Comparison of ENCODE assay signal across 9 cellular contexts in the genomic region with DNA sequence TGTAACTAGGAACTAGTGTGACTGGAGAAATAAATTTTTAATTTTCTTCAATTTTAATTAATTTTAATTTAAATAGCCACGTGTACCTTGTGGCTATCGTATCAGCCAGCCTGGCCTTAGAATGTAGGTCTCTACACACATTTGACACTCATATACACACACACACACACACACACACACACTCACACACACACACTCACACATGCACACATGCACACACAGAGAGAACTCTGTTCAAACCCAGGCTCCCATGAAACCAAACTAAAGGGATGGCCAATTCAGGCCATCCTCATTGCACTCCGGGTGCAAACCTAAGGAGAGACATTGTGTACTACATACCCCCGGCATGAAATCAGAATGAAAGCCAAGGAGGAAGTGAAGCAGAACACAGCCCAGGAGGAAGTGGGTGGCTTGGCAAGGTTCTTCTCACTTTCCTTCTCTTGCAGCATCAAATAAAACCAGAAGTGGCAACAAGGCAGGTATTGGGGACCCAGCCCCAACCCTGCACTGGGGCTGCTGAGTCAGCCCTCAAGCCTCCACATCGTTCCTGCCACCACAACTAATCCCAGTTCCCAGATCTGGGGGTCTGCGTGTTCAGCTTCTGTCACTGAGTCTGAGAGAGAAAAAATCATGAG. TPM values are rescaled to one million over a fixed set of nuclear protein-coding genes. Genes with fewer than 3 reads are reported as not detected.
DNase-seq lines count a peak whose midpoint lies in the region; ATAC-seq and TF ChIP-seq lines count a peak whose summit lies in the region.
"Had no signal": no experiment of that assay in that cellular context is flagged by ENCODE, and none has a peak within 500 bp of the region (broad histone marks: within the 10 kb centered on the region; RNA-seq: fewer than 3 reads in every experiment).

No MANE protein-coding gene starts in this region.

- H3K9me3 ChIP-seq in SK-N-SH (no peaks in the 10 kb centered on the region), left ventricle myocardium inferior (replicated peaks) (no peaks in the 10 kb centered on the region), prostate gland (no peaks in the 10 kb centered on the region)
- H3K9me3 ChIP-seq: A549 had no signal

- no peaks in the 10 kb centered on the region for H3K36me3 ChIP-seq in SK-N-SH (replicated peaks in 1 of 2; ENCODE audit: control insufficient read depth in 1 of 2, insufficient read depth in 2 of 2, low read length in 1 of 2)
- no peaks in the 10 kb centered on the region for H3K36me3 ChIP-seq in left ventricle myocardium inferior
- no peaks in the 10 kb centered on the region for H3K36me3 ChIP-seq in prostate gland

- no peak for TF ChIP-seq POLR2A in prostate gland (IDR thresholded peaks at IDR 0.05)

- H3K4me1 ChIP-seq in SK-N-SH (ENCODE audit: control insufficient read depth in 1 of 2, insufficient read depth in 2 of 2, low read depth in 1 of 2, low read length in 1 of 2) (no peaks in the 10 kb centered on the region), left ventricle myocardium inferior (peaks cover 8% of the 10 kb centered on the region), prostate gland (replicated peaks) (no peaks in the 10 kb centered on the region)
- H3K4me1 ChIP-seq: A549 had no signal

- H3F3A ChIP-seq in SK-N-SH (replicated peaks; ENCODE audit: insufficient read depth), result no peaks in the 10 kb centered on the region

- H3K9ac ChIP-seq in SK-N-SH, result no peak overlapping the region

- H3K27ac ChIP-seq in SK-N-SH (ENCODE audit: low read depth in 2 of 2, low read length in 1 of 2) (no peak overlapping the region), left ventricle myocardium inferior (replicated peaks) (no peak overlapping the region), prostate gland (no peak overlapping the region)
- H3K27ac ChIP-seq: A549 had no signal

- TF ChIP-seq EP300 in SK-N-SH (IDR thresholded peaks at IDR 0.05; ENCODE audit: borderline replicate concordance in 1 of 2, low read depth in 1 of 2, low read length in 1 of 2), result no peak

- no peak overlapping the region for H2AFZ ChIP-seq in SK-N-SH (ENCODE audit: low read depth)

- H3K4me3 ChIP-seq in SK-N-SH (ENCODE audit: low read depth in 2 of 2, low read length in 1 of 2) (no peak overlapping the region), left ventricle myocardium inferior (no peak overlapping the region), prostate gland (no peak overlapping the region), foreskin fibroblast (ENCODE audit: low read depth in 1 of 2, low read length in 2 of 2) (no peak overlapping the region)
- H3K4me3 ChIP-seq: A549 had no signal

- ATAC-seq in SK-N-SH treated with all-trans-retinoic acid at 6 μM for 48 hours (peak; percentile 20; the same call in 1 of the 3 replicates), HG02973 (IDR thresholded peaks at IDR 0.05; ENCODE audit: unreplicated experiment) (peak; percentile 86)

- POLR2A ChIA-PET in SK-N-SH (lab: Yijun Ruan, JAX), result no interaction called here

- TF ChIP-seq CTCF in SK-N-SH (IDR thresholded peaks at IDR 0.05), result no peak
- no peak for TF ChIP-seq CTCF in left ventricle myocardium inferior (IDR thresholded peaks at IDR 0.05; ENCODE audit: borderline replicate concordance)
- TF ChIP-seq CTCF in prostate gland (IDR thresholded peaks at IDR 0.05), result no peak
- no peak for TF ChIP-seq CTCF in foreskin fibroblast (IDR thresholded peaks at IDR 0.05; ENCODE audit: low read depth, low read length)

- no peak for DNase-seq in SK-N-SH
- peak; percentile 61 for DNase-seq in SKM-1 treated with dmso at 0.1 percent for 144 hours (lab: John Stamatoyannopoulos, UW; ENCODE audit: unreplicated experiment)
- DNase-seq in left ventricle myocardium inferior, result peak; percentile 17
- DNase-seq in prostate gland (ENCODE audit: low spot score), result no peak
- DNase-seq in AG08396 (ENCODE audit: low spot score), result no peak
- no peak for DNase-seq in foreskin fibroblast

- no peak overlapping the region for H3K4me2 ChIP-seq in SK-N-SH
- H3K4me2 ChIP-seq: A549 had no signal

- no peaks in the 10 kb centered on the region for H3K9me2 ChIP-seq in SK-N-SH

- TF ChIP-seq RAD21 in SK-N-SH (IDR thresholded peaks at IDR 0.05; ENCODE audit: low read length), result no peak

- no peaks in the 10 kb centered on the region for H4K20me1 ChIP-seq in SK-N-SH (ENCODE audit: insufficient read depth)

- H3K27me3 ChIP-seq in SK-N-SH (ENCODE audit: insufficient read depth), result peaks cover 13% of the 10 kb centered on the region; the same call in 1 of the 2 replicates
- H3K27me3 ChIP-seq in left ventricle myocardium inferior (ENCODE audit: low read depth), result peaks cover 12% of the 10 kb centered on the region
- H3K27me3 ChIP-seq in prostate gland (replicated peaks; ENCODE audit: insufficient read depth), result no peaks in the 10 kb centered on the region

- intact Hi-C loops in left ventricle myocardium inferior (cut with micrococcal nuclease) (no loop called here), prostate gland (cut with DNase I) (no loop called here)

- WGBS in SK-N-SH (ENCODE audit: low lambda C conversion rate), result 14% methylated on average over 6 of the region's 6 CpGs
- 58% methylated on average over 6 of the region's 6 CpGs for WGBS in prostate gland

- H3K79me2 ChIP-seq in SK-N-SH (ENCODE audit: insufficient read depth), result no peaks in the 10 kb centered on the region

- CTCF ChIA-PET in SK-N-SH (lab: Yijun Ruan, JAX), result interaction anchor here (0.8 to 1.0 kb wide), 2 partner anchors 32 to 165 kb away, joined by 3 read pairs; no protein-coding TSS in a partner anchor

TF ChIP-seq in SK-N-SH treated with all-trans-retinoic acid at 6 μM for 48 hours, 23 proteins besides CTCF, POLR2A, EP300 and RAD21:
- TF ChIP-seq ISL1 (CRISPR knock-in tag; IDR thresholded peaks at IDR 0.05), result no peak
TF ChIP-seq in SK-N-SH treated with all-trans-retinoic acid at 6 μM for 48 hours: peak in this region for 0.

TF ChIP-seq in SK-N-SH, 30 proteins besides CTCF, POLR2A, EP300 and RAD21 (continues in another document):
- TF ChIP-seq REST (IDR thresholded peaks at IDR 0.05; ENCODE audit: low read depth, low read length) (no peak), YY1 (IDR thresholded peaks at IDR 0.05; ENCODE audit: low read depth) (no peak), GATA2 (CRISPR knock-in tag; IDR thresholded peaks at IDR 0.05) (no peak), SIN3A (IDR thresholded peaks at IDR 0.05; ENCODE audit: borderline replicate concordance, low read depth, low read length) (no peak), FOXJ3 (CRISPR knock-in tag; IDR thresholded peaks at IDR 0.05) (no peak), JUND (IDR thresholded peaks at IDR 0.05) (no peak), SMC3 (IDR thresholded peaks at IDR 0.05; ENCODE audit: low read depth, low read length) (no peak), MXI1 (IDR thresholded peaks at IDR 0.05; ENCODE audit: low read depth, low read length) (no peak), TAF1 (IDR thresholded peaks at IDR 0.05; ENCODE audit: borderline replicate concordance, low read depth, low read length) (no peak), FOXM1 (IDR thresholded peaks at IDR 0.05; ENCODE audit: low read depth) (no peak), NFIC (IDR thresholded peaks at IDR 0.05; ENCODE audit: borderline replicate concordance) (no peak), MEF2A (IDR thresholded peaks at IDR 0.05; ENCODE audit: borderline replicate concordance, low read depth) (no peak), GABPA (IDR thresholded peaks at IDR 0.05; ENCODE audit: low read depth) (no peak), POLR2AphosphoS5 (IDR thresholded peaks at IDR 0.05; ENCODE audit: low read depth, low read length) (no peak), MAX (IDR thresholded peaks at IDR 0.05; ENCODE audit: low read depth) (no peak)
- TF ChIP-seq, protein P1, sequence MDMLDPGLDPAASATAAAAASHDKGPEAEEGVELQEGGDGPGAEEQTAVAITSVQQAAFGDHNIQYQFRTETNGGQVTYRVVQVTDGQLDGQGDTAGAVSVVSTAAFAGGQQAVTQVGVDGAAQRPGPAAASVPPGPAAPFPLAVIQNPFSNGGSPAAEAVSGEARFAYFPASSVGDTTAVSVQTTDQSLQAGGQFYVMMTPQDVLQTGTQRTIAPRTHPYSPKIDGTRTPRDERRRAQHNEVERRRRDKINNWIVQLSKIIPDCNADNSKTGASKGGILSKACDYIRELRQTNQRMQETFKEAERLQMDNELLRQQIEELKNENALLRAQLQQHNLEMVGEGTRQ (IDR thresholded peaks at IDR 0.05; ENCODE audit: borderline replicate concordance, low read depth, low read length), result no peak

RNA-seq across cellular contexts. Expression of gene CHPT1, which starts 26.2 kb away (rescaled TPM):
- 12.0 and 13.2 TPM in 2 replicates for polyA plus RNA-seq in SK-N-SH (2012; rRNA removed)
- polyA plus RNA-seq in SK-N-SH (2012; cell fraction: cytosol; rRNA removed), result 15.9 and 19.3 TPM in 2 replicates
- 3.4 and 8.4 TPM in 2 replicates for polyA plus RNA-seq in SK-N-SH (2012; cell fraction: nucleus; rRNA removed)
- total RNA-seq in left ventricle myocardium inferior, result 132 TPM
- total RNA-seq in prostate gland, result 100 to 1,000 TPM; 106 to 129 TPM

Comparison
In these comparisons a context has a peak if more than half of its experiments do, and no peak if none do; other contexts are left out.
1. DNase-seq: peak in SKM-1 treated with dmso at 0.1 percent for 144 hours (single experiment) and left ventricle myocardium inferior (single experiment); none in SK-N-SH (single experiment), prostate gland (single experiment), AG08396 (single experiment) and foreskin fibroblast (0 of 2).